Comparison of ENCODE assay signal across 8 cellular contexts in genomic region chr2:106582431-106583143, GRCh38.
DNase-seq lines count a peak whose midpoint lies in the region; ATAC-seq and TF ChIP-seq lines count a peak whose summit lies in the region.

No MANE protein-coding gene starts in this region.

- H3K4me3 ChIP-seq in Jurkat, Clone E6-1 (ENCODE audit: low read length): peak overlapping the region; percentile 50
- peak overlapping the region in 1 of 2 donors; percentile 30 for H3K4me3 ChIP-seq in testis

- ATAC-seq in GM21576 (IDR thresholded peaks at IDR 0.05; ENCODE audit: unreplicated experiment): peak; percentile 65

- intact Hi-C loops in testis (cut with DNase I; ENCODE audit: low total_unique reads): no loop called here

- TF ChIP-seq CTCF in testis (IDR thresholded peaks at IDR 0.05): peak; percentile 53 to 85 (median 84)

- H3K36me3 ChIP-seq in testis (ENCODE audit: low read depth, missing control alignments): no peaks in the 10 kb centered on the region

- no peaks in the 10 kb centered on the region for H3K27me3 ChIP-seq in testis

- peaks cover 7% of the 10 kb centered on the region for H3K4me1 ChIP-seq in testis

- H3K9me3 ChIP-seq in testis: no peaks in the 10 kb centered on the region

- no peak for TF ChIP-seq POLR2A in testis (IDR thresholded peaks at IDR 0.05)

- no peak overlapping the region for H3K27ac ChIP-seq in testis

- peak; percentile 82 for DNase-seq in DMS53 treated with DMSO at 0.1 percent for 48 hours (lab: John Stamatoyannopoulos, UW; ENCODE audit: unreplicated experiment)
- peak; percentile 46 for DNase-seq in Jurkat, Clone E6-1 (ENCODE audit: low read depth, low spot score)
- peak; percentile 84 for DNase-seq in RKO (ENCODE audit: low spot score)
- DNase-seq in activated effector memory CD4-positive, alpha-beta T cell treated with Interleukin-2 at 50 U/mL for 16 hours: peak; percentile 45
- peak; percentile 68 for DNase-seq in foreskin melanocyte
- DNase-seq in non-pigmented ciliary epithelial cell (ENCODE audit: low read depth): peak; percentile 26
- DNase-seq in testis: peak; percentile 86

- WGBS in testis, 2 donors: 6 to 7% methylated on average over 14 of the region's 14 CpGs

Comparison
In these comparisons a context has a peak if more than half of its experiments do, and no peak if none do; other contexts are left out.
1. DNase-seq: peak in every context shown above with its lines; median percentile 86 in testis; 84 in RKO; 82 in DMS53 treated with DMSO at 0.1 percent for 48 hours; 68 in foreskin melanocyte; 46 in Jurkat, Clone E6-1; 45 in activated effector memory CD4-positive, alpha-beta T cell treated with Interleukin-2 at 50 U/mL for 16 hours; 26 in non-pigmented ciliary epithelial cell.